ENCODE assay signal across 29 cellular contexts in genomic region chr22:50346415-50346945, GRCh38. TPM values are rescaled to one million over a fixed set of nuclear protein-coding genes. Genes with fewer than 3 reads are reported as not detected.
DNase-seq lines count a peak whose midpoint lies in the region; ATAC-seq, FAIRE-seq and TF ChIP-seq lines count a peak whose summit lies in the region.
"Had no signal": no experiment of that assay in that cellular context is flagged by ENCODE, and none has a peak within 500 bp of the region (broad histone marks: within the 10 kb centered on the region; RNA-seq: fewer than 3 reads in every experiment).

No MANE protein-coding gene starts in this region.

- H3K4me1 ChIP-seq in DND-41 (ENCODE audit: insufficient read depth, low read length) (peaks cover 36% of the 10 kb centered on the region), astrocyte (ENCODE audit: insufficient read depth, low read length) (peaks cover 6% of the 10 kb centered on the region), kidney (ENCODE audit: control insufficient read depth in 1 of 2, insufficient read depth in 1 of 2, low read depth in 1 of 2, low read length in 2 of 2) (peaks cover 0 to 11% of the 10 kb centered on the region in 2 donors), skeletal muscle tissue (ENCODE audit: control insufficient read depth in 3 of 3, insufficient read depth in 3 of 3, low read length in 3 of 3) (peaks cover 19 to 31% (median 24%) of the 10 kb centered on the region in 3 donors), Karpas-422 (ENCODE audit: low read length) (peaks cover 11% of the 10 kb centered on the region)

- peak overlapping the region in 1 of 2 experiments; percentile 34; a peak in 2 of 4 replicates for H3K4me3 ChIP-seq in DND-41 (ENCODE audit: low read depth in 1 of 2, low read length in 2 of 2)
- H3K4me3 ChIP-seq in astrocyte (ENCODE audit: insufficient read depth, low read depth, low read length) = no peak overlapping the region
- H3K4me3 ChIP-seq in kidney (ENCODE audit: low read length in 2 of 2) = no peak overlapping the region
- peak overlapping the region in 1 of 3 donors; percentile 2 for H3K4me3 ChIP-seq in skeletal muscle tissue (ENCODE audit: low read length in 3 of 3)
- no peak overlapping the region for H3K4me3 ChIP-seq in Karpas-422 (ENCODE audit: low read length)
- H3K4me3 ChIP-seq: heart right ventricle, SJSA1, upper lobe of left lung had no signal

- peaks cover 3% of the 10 kb centered on the region for H3K36me3 Mint-ChIP-seq in astrocyte (ENCODE audit: low read depth, unreplicated experiment)

- H3K27ac Mint-ChIP-seq in astrocyte (ENCODE audit: unreplicated experiment) = no peak overlapping the region
- H3K27ac Mint-ChIP-seq: activated B cell treated with CpG ODN at 0.5 μM for 24 hours, brain, CD14-positive monocyte had no signal

- no peak overlapping the region for H3K4me3 Mint-ChIP-seq in astrocyte (ENCODE audit: unreplicated experiment)
- H3K4me3 Mint-ChIP-seq: activated B cell treated with CpG ODN at 0.5 μM for 24 hours; activated T-cell treated with anti-CD3 and anti-CD28 coated beads, Interleukin-2, amount 50 U/mL, for 4 hours; brain; CD14-positive monocyte had no signal

- TF ChIP-seq CTCF in DND-41 (IDR thresholded peaks at IDR 0.05; ENCODE audit: borderline replicate concordance, extremely low read depth, low read length, poor library complexity, severe bottlenecking) (no peak), astrocyte (IDR thresholded peaks at IDR 0.05; ENCODE audit: insufficient read depth, low read depth, low read length) (no peak), kidney (IDR thresholded peaks at IDR 0.05; ENCODE audit: borderline replicate concordance, extremely low read depth, insufficient read depth) (no peak)

- H3K9me3 Mint-ChIP-seq in astrocyte (ENCODE audit: unreplicated experiment) = no peaks in the 10 kb centered on the region
- H3K9me3 Mint-ChIP-seq: activated B cell treated with CpG ODN at 0.5 μM for 24 hours; activated T-cell treated with anti-CD3 and anti-CD28 coated beads, Interleukin-2, amount 50 U/mL, for 4 hours had no signal

- H3K4me2 ChIP-seq in DND-41 (ENCODE audit: insufficient read depth, low read length) (peak overlapping the region; percentile 54), astrocyte (ENCODE audit: low read length) (peak overlapping the region; percentile 41), Karpas-422 (ENCODE audit: low read depth, low read length, poor library complexity, severe bottlenecking) (no peak overlapping the region)

- H3K36me3 ChIP-seq in DND-41 (ENCODE audit: insufficient read depth, low read length) = peaks cover 23% of the 10 kb centered on the region
- H3K36me3 ChIP-seq in astrocyte (ENCODE audit: insufficient read depth, low read length) = no peaks in the 10 kb centered on the region
- H3K36me3 ChIP-seq in kidney (ENCODE audit: control insufficient read depth in 1 of 2, insufficient read depth in 2 of 2, low read length in 2 of 2) = no peaks in the 10 kb centered on the region
- H3K36me3 ChIP-seq in skeletal muscle tissue (ENCODE audit: control insufficient read depth in 3 of 3, insufficient read depth in 3 of 3, low read length in 3 of 3) = peaks cover 2 to 10% (median 5%) of the 10 kb centered on the region in 3 donors
- H3K36me3 ChIP-seq in Karpas-422 (ENCODE audit: insufficient read depth, low read length) = no peaks in the 10 kb centered on the region

- H4K20me1 ChIP-seq in DND-41 (ENCODE audit: insufficient read depth, low read length) (peaks cover 28% of the 10 kb centered on the region), astrocyte (ENCODE audit: insufficient read depth, low read length) (peaks cover 40% of the 10 kb centered on the region), Karpas-422 (ENCODE audit: insufficient read depth, low read depth, low read length) (no peaks in the 10 kb centered on the region)

- no peak for DNase-seq in DND-41
- no peak for DNase-seq in astrocyte (ENCODE audit: low read depth)
- DNase-seq in kidney = peak; percentile 56
- DNase-seq in cerebellum (ENCODE audit: low spot score) = no peak
- DNase-seq in Karpas-422 = no peak
- DNase-seq: activated B cell treated with CpG ODN at 0.5 μM for 24 hours; activated CD4-positive, alpha-beta T cell treated with anti-CD3 and anti-CD28 coated beads, Interleukin-2, amount 50 U/mL, for 1 hour; activated T-cell treated with anti-CD3 and anti-CD28 coated beads, Interleukin-2, amount 50 U/mL, for 4 hours; cerebellar nuclear complex; foreskin fibroblast; heart right ventricle; KBM-7; left colon; MM.1S; NCI-H2029; NCI-H2227 treated with DMSO at 0.1 percent for 48 hours; NCI-H69; small intestine; stimulated activated CD4-positive, alpha-beta T cell treated with anti-CD3 and anti-CD28 coated beads, Interleukin-2, amount 100 ng/mL, for 24 hours; upper lobe of left lung had no signal

- FAIRE-seq in astrocyte (lab: Jason Lieb, UNC) = no peak
- no peak for FAIRE-seq in kidney (lab: Jason Lieb, UNC)
- FAIRE-seq: D721Med, GM12892, H1, RCC 7860, small intestine had no signal

- H3K27me3 ChIP-seq in DND-41 (ENCODE audit: insufficient read depth, low read length, poor library complexity) (no peaks in the 10 kb centered on the region), astrocyte (ENCODE audit: insufficient read depth, low read length) (no peaks in the 10 kb centered on the region), skeletal muscle tissue (ENCODE audit: control insufficient read depth in 3 of 3, insufficient read depth in 3 of 3, low read length in 3 of 3) (no peaks in the 10 kb centered on the region), Karpas-422 (ENCODE audit: low read length) (no peaks in the 10 kb centered on the region)
- H3K27me3 ChIP-seq: heart right ventricle, SJSA1, upper lobe of left lung had no signal

- H3K9ac ChIP-seq in DND-41 (ENCODE audit: low read depth, low read length) = peak overlapping the region; percentile 8; the same call in 1 of the 2 replicates
- no peak overlapping the region for H3K9ac ChIP-seq in astrocyte (ENCODE audit: low read length)
- H3K9ac ChIP-seq in kidney (ENCODE audit: low read length in 2 of 2) = no peak overlapping the region
- peak overlapping the region; percentile 32 to 60 (median 43) for H3K9ac ChIP-seq in skeletal muscle tissue (ENCODE audit: low read depth in 1 of 3, low read length in 3 of 3)
- no peak overlapping the region for H3K9ac ChIP-seq in Karpas-422 (ENCODE audit: low read length)

- ATAC-seq in DND-41 (ENCODE audit: insufficient read depth, low read depth) = no peak
- no peak for ATAC-seq in GM21529 (IDR thresholded peaks at IDR 0.05; ENCODE audit: unreplicated experiment)
- ATAC-seq: activated T-cell treated with anti-CD3 and anti-CD28 coated beads, Interleukin-2, amount 50 U/mL, for 4 hours; heart right ventricle; left colon had no signal

- H3K27me3 Mint-ChIP-seq in astrocyte (ENCODE audit: low read depth, unreplicated experiment) = no peaks in the 10 kb centered on the region
- H3K27me3 Mint-ChIP-seq: activated B cell treated with CpG ODN at 0.5 μM for 24 hours, brain had no signal

- H3K79me2 ChIP-seq in DND-41 (ENCODE audit: insufficient read depth, low read length) = peaks cover 60% of the 10 kb centered on the region
- peaks cover 53% of the 10 kb centered on the region for H3K79me2 ChIP-seq in astrocyte (ENCODE audit: insufficient read depth, low read length)
- peaks cover 38% of the 10 kb centered on the region for H3K79me2 ChIP-seq in Karpas-422 (ENCODE audit: low read length)

- no peaks in the 10 kb centered on the region for H3K9me3 ChIP-seq in DND-41 (ENCODE audit: insufficient read depth, low read length, severe bottlenecking)
- no peaks in the 10 kb centered on the region for H3K9me3 ChIP-seq in astrocyte (ENCODE audit: insufficient read depth, low read depth, low read length)
- no peaks in the 10 kb centered on the region for H3K9me3 ChIP-seq in kidney (ENCODE audit: control insufficient read depth in 1 of 2, low read length in 2 of 2)
- no peaks in the 10 kb centered on the region for H3K9me3 ChIP-seq in skeletal muscle tissue (ENCODE audit: control insufficient read depth in 3 of 3, low read length in 3 of 3)
- no peaks in the 10 kb centered on the region for H3K9me3 ChIP-seq in Karpas-422 (ENCODE audit: low read length)
- H3K9me3 ChIP-seq: heart right ventricle, SJSA1, upper lobe of left lung had no signal

- intact Hi-C loops in kidney (cut with DNase I) = no loop called here

- H3K4me1 Mint-ChIP-seq in astrocyte (ENCODE audit: low read depth, unreplicated experiment) = no peaks in the 10 kb centered on the region

- H3K27ac ChIP-seq in DND-41 (ENCODE audit: low read length) (no peak overlapping the region), astrocyte (ENCODE audit: low read depth, low read length) (no peak overlapping the region), kidney (ENCODE audit: low read depth in 2 of 2, low read length in 2 of 2) (no peak overlapping the region), skeletal muscle tissue (ENCODE audit: low read depth, low read length) (no peak overlapping the region), Karpas-422 (ENCODE audit: low read length) (no peak overlapping the region)
- H3K27ac ChIP-seq: heart right ventricle, SJSA1 had no signal

- H2AFZ ChIP-seq in DND-41 (ENCODE audit: low read depth, low read length) (no peak overlapping the region), astrocyte (ENCODE audit: low read depth, low read length) (no peak overlapping the region), Karpas-422 (ENCODE audit: low read length) (no peak overlapping the region)

- no peaks in the 10 kb centered on the region for H3K9me2 ChIP-seq in Karpas-422 (replicated peaks; ENCODE audit: insufficient read depth, low read length)

RNA-seq across cellular contexts. Expression of gene PPP6R2, which starts 3.4 kb away (rescaled TPM):
- total RNA-seq in astrocyte (47.9 and 48.3 TPM in 2 replicates), kidney (53.8 TPM), skeletal muscle tissue (28.2 TPM), cerebellum (49.8 TPM)
- polyA plus RNA-seq in kidney (ENCODE audit: insufficient read depth, low read depth, low replicate concordance) = 39.4 TPM
- total RNA-seq in Karpas-422 (2014; rRNA removed; shearing (Covaris generic); ENCODE audit: low replicate concordance) = 32.9 and 78.0 TPM in 2 replicates

RNA-seq across cellular contexts. Expression of gene DENND6B, which starts 19.7 kb away (rescaled TPM):
- total RNA-seq in astrocyte = 5.4 and 5.8 TPM in 2 replicates
- 16.7 TPM for total RNA-seq in kidney
- polyA plus RNA-seq in kidney (ENCODE audit: insufficient read depth, low read depth, low replicate concordance) = 14.5 TPM
- total RNA-seq in skeletal muscle tissue = 1.0 TPM
- total RNA-seq in cerebellum = 19.6 TPM
- 0.90 and 2.7 TPM in 2 replicates for total RNA-seq in Karpas-422 (2014; rRNA removed; shearing (Covaris generic); ENCODE audit: low replicate concordance)

RNA-seq across cellular contexts. Expression of gene PLXNB2, which starts 39.0 kb away (rescaled TPM):
- total RNA-seq in astrocyte = 327 and 376 TPM in 2 replicates
- total RNA-seq in kidney = 383 TPM
- 128 TPM for polyA plus RNA-seq in kidney (ENCODE audit: insufficient read depth, low read depth, low replicate concordance)
- total RNA-seq in skeletal muscle tissue = 48.5 TPM
- 102 TPM for total RNA-seq in cerebellum
- 2.6 and 7.8 TPM in 2 replicates for total RNA-seq in Karpas-422 (2014; rRNA removed; shearing (Covaris generic); ENCODE audit: low replicate concordance)

Comparison
In these comparisons a context has a peak if more than half of its experiments do, and no peak if none do; other contexts are left out.
1. H3K9ac ChIP-seq: peak in DND-41 (single experiment) and skeletal muscle tissue (3 of 3); none in astrocyte (single experiment), kidney (0 of 2) and Karpas-422 (single experiment).